In genomic region chr15:29291067-29291466, GRCh38 we compare ENCODE assay signal across 6 cellular contexts.
"Had no signal": no experiment of that assay in that cellular context is flagged by ENCODE, and none has a peak within 500 bp of the region (broad histone marks: within the 10 kb centered on the region; RNA-seq: fewer than 3 reads in every experiment).

No MANE protein-coding gene starts in this region.

- H3K27ac ChIP-seq: HL-60, KMS-11 had no signal

- FAIRE-seq: HTR-8/SVneo had no signal

- H3K9ac ChIP-seq: KMS-11 had no signal

- H3K4me2 ChIP-seq: KMS-11 had no signal

- DNase-seq: IMR-90, KBM-7, KG1 had no signal
